Comparison of ENCODE assay signal across 12 cellular contexts in genomic region chr1:60277269-60277668, GRCh38.
"Had no signal": no experiment of that assay in that cellular context is flagged by ENCODE, and none has a peak within 500 bp of the region (broad histone marks: within the 10 kb centered on the region; RNA-seq: fewer than 3 reads in every experiment).

No MANE protein-coding gene starts in this region.

- H3K9me3 ChIP-seq: gastroesophageal sphincter, sigmoid colon, suprapubic skin had no signal

- H3K27me3 ChIP-seq: gastroesophageal sphincter, hepatocyte, sigmoid colon, suprapubic skin had no signal

- ATAC-seq: gastroesophageal sphincter; stimulated activated naive CD8-positive, alpha-beta T cell treated with anti-CD3 and anti-CD28 coated beads, Interleukin-15, Interleukin-2, amounts not matched to agents 100 U/mL and 50 U/mL, for 24 hours had no signal

- DNase-seq: activated B cell treated with CpG ODN at 0.5 μM for 24 hours; activated CD4-positive, alpha-beta T cell treated with anti-CD3 and anti-CD28 coated beads, Interleukin-2, amount 10 ng/mL, durations not matched to agents 24 days and 14 days; activated naive CD4-positive, alpha-beta T cell treated with anti-CD3 and anti-CD28 coated beads, Interleukin-2, amount 10 ng/mL, durations not matched to agents 7 days and 5 days; caudate nucleus; effector memory CD4-positive, alpha-beta T cell; sigmoid colon; stimulated activated CD4-positive, alpha-beta T cell treated with anti-CD3 and anti-CD28 coated beads, Interleukin-2, amount 100 ng/mL, for 48 hours; stimulated activated CD8-positive, alpha-beta memory T cell treated with anti-CD3 and anti-CD28 coated beads, Interleukin-4, amount 100 ng/mL, for 48 hours; stimulated activated naive CD8-positive, alpha-beta T cell treated with anti-CD3 and anti-CD28 coated beads, Interleukin-15, Interleukin-2, amounts not matched to agents 100 U/mL and 50 U/mL, for 24 hours had no signal

- H3K27ac ChIP-seq: gastroesophageal sphincter, hepatocyte, sigmoid colon, suprapubic skin had no signal

- H3K4me3 ChIP-seq: gastroesophageal sphincter, hepatocyte, sigmoid colon, suprapubic skin had no signal

- H3K36me3 ChIP-seq: gastroesophageal sphincter, sigmoid colon, suprapubic skin had no signal
